8 cellular contexts compared by ENCODE assay signal in the genomic region with DNA sequence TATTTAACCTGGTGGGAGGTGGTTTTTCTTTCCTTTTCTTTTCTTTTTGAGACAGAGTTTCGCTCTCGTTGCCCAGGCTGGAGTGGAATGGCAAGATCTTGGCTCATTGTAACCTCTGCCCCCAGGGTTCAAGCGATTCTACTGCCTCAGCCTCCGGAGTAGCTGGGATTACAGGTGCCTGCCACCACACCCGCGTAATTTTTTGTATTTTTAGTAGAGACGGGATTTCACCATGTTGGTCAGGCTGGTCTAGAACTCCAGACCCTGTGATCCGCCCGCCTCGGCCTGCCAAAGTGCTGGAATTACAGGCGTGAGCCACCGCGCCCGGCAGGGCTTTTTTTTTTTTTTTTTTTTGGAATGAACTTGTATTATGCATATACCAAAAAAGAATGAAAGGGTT. TPM values are rescaled to one million over a fixed set of nuclear protein-coding genes. Genes with fewer than 3 reads are reported as not detected.
DNase-seq lines count a peak whose midpoint lies in the region; ATAC-seq, FAIRE-seq and TF ChIP-seq lines count a peak whose summit lies in the region.
"Not testable (repeated sequence)": the region's sequence is repeated elsewhere in the genome, so short reads cannot be mapped to it uniquely, and the experiment has no call there.
"Had no signal": no experiment of that assay in that cellular context is flagged by ENCODE, and none has a peak within 500 bp of the region (broad histone marks: within the 10 kb centered on the region; RNA-seq: fewer than 3 reads in every experiment).

No MANE protein-coding gene starts in this region.

- H3K23ac ChIP-seq in mesenchymal stem cell (ENCODE audit: low read length in 2 of 2), result not testable (repeated sequence)

- H3K4me2 ChIP-seq in Loucy (ENCODE audit: low read depth, low read length, poor library complexity, severe bottlenecking) (peak overlapping the region; percentile 74), GM12878 (ENCODE audit: control insufficient read depth, insufficient read depth) (peak overlapping the region; percentile 87), mesenchymal stem cell (ENCODE audit: low read length, poor library complexity, severe bottlenecking) (peak overlapping the region; percentile 0)

- not testable (repeated sequence) for BruUV-seq in GM12878 (replicated peaks; lab: Mats Ljungman, UMichigan)

- peaks cover 30% of the 10 kb centered on the region for H3K79me1 ChIP-seq in mesenchymal stem cell (replicated peaks; ENCODE audit: low read length, poor library complexity, severe bottlenecking)

- not testable (repeated sequence) for H3K36me3 ChIP-seq in Loucy (ENCODE audit: insufficient read depth, low read length); GM12878 (ENCODE audit: control insufficient read depth in 2 of 2, insufficient read depth in 2 of 2, low read length in 1 of 2); esophagus squamous epithelium; mesenchymal stem cell (ENCODE audit: control insufficient read depth in 1 of 2, insufficient read depth in 2 of 2, low read depth in 1 of 2, low read length in 2 of 2); sigmoid colon

- not testable (repeated sequence) for H4K20me1 ChIP-seq in Loucy (ENCODE audit: insufficient read depth, low read length, poor library complexity, severe bottlenecking); GM12878 (ENCODE audit: control insufficient read depth, insufficient read depth)

- H3K18ac ChIP-seq in mesenchymal stem cell (ENCODE audit: low read depth in 1 of 2, low read length in 2 of 2), result not testable (repeated sequence)

- not testable (repeated sequence) for H4K8ac ChIP-seq in mesenchymal stem cell (ENCODE audit: low read length)

- not testable (repeated sequence) for TF ChIP-seq RAD21 in GM12878 (IDR thresholded peaks at IDR 0.05; ENCODE audit: insufficient read depth, low read depth, low read length)

- H3K27me3 ChIP-seq in Loucy (ENCODE audit: insufficient read depth, low read length, poor library complexity, severe bottlenecking); GM12878 (replicated peaks in 1 of 2; ENCODE audit: control insufficient read depth in 2 of 2, insufficient read depth in 2 of 2, low read length in 1 of 2); esophagus squamous epithelium; mesenchymal stem cell (ENCODE audit: control insufficient read depth in 1 of 2, insufficient read depth in 1 of 2, low read length in 2 of 2); sigmoid colon: not testable (repeated sequence)

- peak overlapping the region; percentile 86 for H3K4me3 ChIP-seq in Loucy (ENCODE audit: low read length, poor library complexity, severe bottlenecking)
- H3K4me3 ChIP-seq in GM12878, result peak overlapping the region; percentile 96
- peak overlapping the region in 3 of 4 donors; percentile 83 to 95 (median 90) for H3K4me3 ChIP-seq in esophagus squamous epithelium
- H3K4me3 ChIP-seq in mesenchymal stem cell (ENCODE audit: insufficient read depth in 1 of 2, low read depth in 1 of 2, low read length in 2 of 2), result peak overlapping the region in 1 of 2 experiments; percentile 84
- peak overlapping the region in 3 of 4 donors; percentile 83 to 87 (median 85) for H3K4me3 ChIP-seq in sigmoid colon

- TF ChIP-seq POLR2A in GM12878 (IDR thresholded peaks at IDR 0.05; ENCODE audit: low read depth, low read length); esophagus squamous epithelium (IDR thresholded peaks at IDR 0.05); sigmoid colon (IDR thresholded peaks at IDR 0.05): not testable (repeated sequence)

- CTCF ChIA-PET in WTC11 (lab: Charles Lee) (interaction anchor here (2.0 kb wide), 1 partner anchor 32 kb away, joined by 8 read pairs; no protein-coding TSS in a partner anchor), GM12878 (lab: Yijun Ruan, JAX) (interaction anchor here (0.8 to 10.0 kb wide), 3 partner anchors 13 to 803 kb away, joined by 3 to 187 read pairs (median 15); a partner anchor contains a TSS)

- H2BK5ac ChIP-seq in mesenchymal stem cell (ENCODE audit: low read depth, low read length, poor library complexity, severe bottlenecking), result not testable (repeated sequence)

- POLR2A ChIA-PET in WTC11 (lab: Charles Lee) (interaction anchor here (0.5 kb wide), 1 partner anchor 79 kb away, joined by 3 read pairs; no protein-coding TSS in a partner anchor), GM12878 (lab: Charles Lee) (interaction anchor here (0.5 to 2.0 kb wide), 4 partner anchors 13 to 76 kb away, joined by 5 to 7 read pairs (median 6); no protein-coding TSS in a partner anchor)

- WGBS in GM12878 (ENCODE audit: insufficient coverage, insufficient replicate concordance, low lambda C conversion rate, missing lambda C conversion rate), result 65% methylated on average over 14 of the region's 14 CpGs
- 34 to 37% methylated on average over 13 to 14 of the region's 14 CpGs for WGBS in esophagus squamous epithelium, 2 donors
- WGBS in mesenchymal stem cell, result 81% methylated on average over 14 of the region's 14 CpGs
- WGBS in sigmoid colon, 2 donors, result 23 to 59% methylated on average over 14 of the region's 14 CpGs

- not testable (repeated sequence) for H3K14ac ChIP-seq in mesenchymal stem cell (ENCODE audit: low read length in 2 of 2)

- peaks cover 64% of the 10 kb centered on the region for H3K79me2 ChIP-seq in Loucy (ENCODE audit: insufficient read depth, low read length)
- H3K79me2 ChIP-seq in GM12878 (ENCODE audit: control insufficient read depth, insufficient read depth, low read length), result peaks cover 39% of the 10 kb centered on the region

- not testable (repeated sequence) for H2BK12ac ChIP-seq in mesenchymal stem cell (ENCODE audit: low read length in 2 of 2)

- H2AK5ac ChIP-seq in mesenchymal stem cell (ENCODE audit: low read length, severe bottlenecking), result not testable (repeated sequence)

- H3K9ac ChIP-seq in Loucy (ENCODE audit: low read depth, low read length, poor library complexity, severe bottlenecking), result peak overlapping the region; percentile 98
- peak overlapping the region; percentile 37 for H3K9ac ChIP-seq in GM12878 (ENCODE audit: control insufficient read depth, insufficient read depth, low read length)
- H3K9ac ChIP-seq in mesenchymal stem cell (ENCODE audit: low read length), result peak overlapping the region; percentile 92

- not testable (repeated sequence) for H3K4ac ChIP-seq in mesenchymal stem cell (ENCODE audit: low read depth in 1 of 2, low read length in 2 of 2)

- H4K91ac ChIP-seq in mesenchymal stem cell (ENCODE audit: low read length), result not testable (repeated sequence)

- H3K9me2 ChIP-seq in Loucy (replicated peaks; ENCODE audit: low read depth, low read length), result not testable (repeated sequence)

- not testable (repeated sequence) for TF ChIP-seq EP300 in GM12878 (IDR thresholded peaks at IDR 0.05; ENCODE audit: borderline replicate concordance in 1 of 2, control insufficient read depth in 1 of 2, low read depth in 2 of 2, low read length in 2 of 2); sigmoid colon (IDR thresholded peaks at IDR 0.05)

- not testable (repeated sequence) for H3K27ac ChIP-seq in GM12878 (ENCODE audit: control insufficient read depth, insufficient read depth); mesenchymal stem cell (ENCODE audit: low read length, poor library complexity, severe bottlenecking)
- peak overlapping the region in 2 of 4 donors; percentile 93 to 97 for H3K27ac ChIP-seq in esophagus squamous epithelium
- H3K27ac ChIP-seq in sigmoid colon, result peak overlapping the region; percentile 92 to 94 (median 94)

- not testable (repeated sequence) for H3K9me3 ChIP-seq in Loucy (ENCODE audit: insufficient read depth, low read depth, low read length); GM12878 (replicated peaks; ENCODE audit: control insufficient read depth, insufficient read depth, low read length); esophagus squamous epithelium; mesenchymal stem cell (ENCODE audit: control insufficient read depth, low read length); sigmoid colon

- peaks cover 18% of the 10 kb centered on the region for H3K4me1 Mint-ChIP-seq in WTC11

- H3K4me1 ChIP-seq in Loucy (ENCODE audit: insufficient read depth, low read length, poor library complexity, severe bottlenecking), result peaks cover 50% of the 10 kb centered on the region
- peaks cover 21% of the 10 kb centered on the region for H3K4me1 ChIP-seq in GM12878 (ENCODE audit: control insufficient read depth, insufficient read depth, low read length)
- H3K4me1 ChIP-seq in esophagus squamous epithelium, result peaks cover 7 to 36% (median 19%) of the 10 kb centered on the region in 3 donors
- H3K4me1 ChIP-seq in mesenchymal stem cell (ENCODE audit: control insufficient read depth, insufficient read depth, low read depth, low read length), result not testable (repeated sequence)
- peaks cover 0 to 34% (median 23%) of the 10 kb centered on the region in 4 donors for H3K4me1 ChIP-seq in sigmoid colon

- not testable (repeated sequence) for H3K27ac Mint-ChIP-seq in WTC11

- H3K36me3 Mint-ChIP-seq in WTC11, result not testable (repeated sequence)

- not testable (repeated sequence) for H3F3A ChIP-seq in Loucy (ENCODE audit: low read depth)

- H3K27me3 Mint-ChIP-seq in WTC11 (ENCODE audit: low read depth), result not testable (repeated sequence)

- peak; percentile 28 for DNase-seq in ELF-1 (ENCODE audit: low read depth, low spot score)
- DNase-seq in WTC11 (ENCODE audit: low spot score); GM12878 (ENCODE audit: low read depth, low spot score); esophagus squamous epithelium (lab: John Stamatoyannopoulos, UW); mesenchymal stem cell; sigmoid colon: not testable (repeated sequence)

- SMC1A ChIA-PET in GM12878 (lab: Charles Lee; ENCODE audit: uncharacterized antibody, unreplicated experiment), result interaction anchor here (1.2 to 2.8 kb wide), 5 partner anchors 11 to 86 kb away, joined by 3 to 14 read pairs (median 6); no protein-coding TSS in a partner anchor

- intact Hi-C loops in GM12878 (cut with micrococcal nuclease; ENCODE audit: unreplicated experiment), result loop anchor here (5.0 kb wide), 2 partner anchors 48 to 87 kb away; no protein-coding TSS in a partner anchor
- intact Hi-C loops in esophagus squamous epithelium (cut with DNase I); sigmoid colon (cut with DNase I): not testable (repeated sequence)

- TF ChIP-seq CTCF in Loucy (conservative IDR thresholded peaks at IDR 0.05; ENCODE audit: low read length); WTC11 (IDR thresholded peaks at IDR 0.05); GM12878 (IDR thresholded peaks at IDR 0.05 in 2 of 3, conservative IDR thresholded peaks at IDR 0.05 in 1 of 3; ENCODE audit: control insufficient read depth in 2 of 3, extremely low read depth in 1 of 3, insufficient read depth in 1 of 3, low read depth in 3 of 3, low read length in 3 of 3); esophagus squamous epithelium (IDR thresholded peaks at IDR 0.05); sigmoid colon (IDR thresholded peaks at IDR 0.05): not testable (repeated sequence)

- H2AFZ ChIP-seq in Loucy (ENCODE audit: low read length); GM12878 (ENCODE audit: control insufficient read depth, low read depth, low read length); mesenchymal stem cell (ENCODE audit: low read depth, low read length): not testable (repeated sequence)

- ATAC-seq in WTC11, GM12878: not testable (repeated sequence)

- not testable (repeated sequence) for FAIRE-seq in GM12878 (lab: Jason Lieb, UNC)

- H3K4me3 Mint-ChIP-seq in WTC11, result peak overlapping the region; percentile 97

- H2BK120ac ChIP-seq in mesenchymal stem cell (ENCODE audit: low read depth, low read length), result not testable (repeated sequence)

- not testable (repeated sequence) for H3K9me3 Mint-ChIP-seq in WTC11

- in situ Hi-C loops in GM12878 (cut with MboI), result not testable (repeated sequence)

- H2BK15ac ChIP-seq in mesenchymal stem cell (ENCODE audit: low read depth, poor library complexity, severe bottlenecking), result not testable (repeated sequence)

- RAD21 ChIA-PET in GM12878 (lab: Charles Lee; ENCODE audit: unreplicated experiment), result interaction anchor here (1.0 to 2.4 kb wide), 6 partner anchors 13 to 204 kb away, joined by 3 to 11 read pairs (median 4); a partner anchor contains a TSS

RNA-seq across cellular contexts. Expression of a gene that starts 1.1 kb away (rescaled TPM):
- total RNA-seq in WTC11 (2021) (167 to 177 TPM (median 173 TPM) in 3 replicates), GM12878 (2014; rRNA removed) (33.0 and 33.5 TPM in 2 replicates), GM12878 (2014; rRNA removed; fragmentation: Illumina TruSeq; extraction: Trizol) (40.7 and 50.7 TPM in 2 replicates), GM12878 (2021) (66.4 and 74.2 TPM in 2 replicates), esophagus squamous epithelium (10 to 100 TPM; 34.5 to 81.0 (median 55.8) TPM), sigmoid colon (10 to 100 TPM; 21.1 to 38.9 (median 28.9) TPM)
- total RNA-seq in GM12878 (2013; cell fraction: nucleolus; rRNA removed), result 134 and 142 TPM in 2 replicates
- 13.3 TPM for polyA plus RNA-seq in GM12878 (2011; ENCODE audit: low read depth)
- polyA plus RNA-seq in GM12878 (2011; rRNA removed) (45.4 and 46.5 TPM in 2 replicates), GM12878 (2014; fragmentation: Illumina TruSeq; extraction: Trizol) (33.6 and 38.6 TPM in 2 replicates), GM12878 (2014; fragmentation: Nextera tagmentation; extraction: Ambion mirVana) (10 to 100 TPM; 12.9 to 14.7 TPM), GM12878 (2014; rRNA removed) (30.5 and 33.2 TPM in 2 replicates), GM12878 (2016; fragmentation: Nextera tagmentation; extraction: Ambion mirVana) (10 to 100 TPM; 27.7 to 30.4 TPM), sigmoid colon (10 to 100 TPM; 10.8 to 34.9 (median 18.0) TPM)
- polyA plus RNA-seq in GM12878 (2011; cell fraction: cytosol; rRNA removed), result 31.7 and 32.0 TPM in 2 replicates
- 47.0 and 52.9 TPM in 2 replicates for polyA plus RNA-seq in GM12878 (2011; cell fraction: nucleus; rRNA removed)
- polyA plus RNA-seq in GM12878 (2012), result 15.0 and 18.2 TPM in 2 replicates
- 80.5 and 123 TPM in 2 replicates for polyA minus RNA-seq in GM12878 (2011; rRNA and poly(A)+ RNA removed)
- 39.0 and 53.5 TPM in 2 replicates for polyA minus RNA-seq in GM12878 (2011; cell fraction: cytosol; rRNA and poly(A)+ RNA removed)
- polyA minus RNA-seq in GM12878 (2011; cell fraction: nucleus; rRNA and poly(A)+ RNA removed), result 92.7 and 130 TPM in 2 replicates
- polyA plus RNA-seq in mesenchymal stem cell (2013, experiment 1 of 2), result 18.9 TPM
- polyA plus RNA-seq in mesenchymal stem cell (2013, experiment 2 of 2), result 18.5 TPM

RNA-seq across cellular contexts. Expression of a gene that starts 1.2 kb away (rescaled TPM):
- 16.5 to 22.2 TPM (median 19.2 TPM) in 3 replicates for total RNA-seq in WTC11 (2021)
- total RNA-seq in GM12878 (2013; cell fraction: nucleolus; rRNA removed), result 64.4 and 97.0 TPM in 2 replicates
- total RNA-seq in GM12878 (2014; rRNA removed), result 19.6 and 25.1 TPM in 2 replicates
- total RNA-seq in GM12878 (2014; rRNA removed; fragmentation: Illumina TruSeq; extraction: Trizol), result 27.5 and 34.3 TPM in 2 replicates
- total RNA-seq in GM12878 (2021), result 34.6 and 35.2 TPM in 2 replicates
- 12.1 TPM for polyA plus RNA-seq in GM12878 (2011; ENCODE audit: low read depth)
- polyA plus RNA-seq in GM12878 (2011; rRNA removed), result 33.7 and 37.3 TPM in 2 replicates
- polyA plus RNA-seq in GM12878 (2011; cell fraction: cytosol; rRNA removed), result 17.0 and 22.3 TPM in 2 replicates
- 41.3 and 51.0 TPM in 2 replicates for polyA plus RNA-seq in GM12878 (2011; cell fraction: nucleus; rRNA removed)
- polyA plus RNA-seq in GM12878 (2012), result 15.9 and 21.8 TPM in 2 replicates
- polyA plus RNA-seq in GM12878 (2014; fragmentation: Illumina TruSeq; extraction: Trizol), result 41.3 and 58.2 TPM in 2 replicates
- 10 to 100 TPM; 39.9 to 43.8 TPM for polyA plus RNA-seq in GM12878 (2014; fragmentation: Nextera tagmentation; extraction: Ambion mirVana)
- 25.4 and 29.8 TPM in 2 replicates for polyA plus RNA-seq in GM12878 (2014; rRNA removed)
- polyA plus RNA-seq in GM12878 (2016; fragmentation: Nextera tagmentation; extraction: Ambion mirVana), result 10 to 100 TPM; 31.6 to 33.8 TPM
- 63.5 and 66.3 TPM in 2 replicates for polyA minus RNA-seq in GM12878 (2011; rRNA and poly(A)+ RNA removed)
- 12.2 and 14.6 TPM in 2 replicates for polyA minus RNA-seq in GM12878 (2011; cell fraction: cytosol; rRNA and poly(A)+ RNA removed)
- 32.2 and 52.2 TPM in 2 replicates for polyA minus RNA-seq in GM12878 (2011; cell fraction: nucleus; rRNA and poly(A)+ RNA removed)
- 1 to 10 TPM; 6.7 to 8.9 (median 7.6) TPM for total RNA-seq in esophagus squamous epithelium
- 11.1 TPM for polyA plus RNA-seq in mesenchymal stem cell (2013, experiment 1 of 2)
- 11.2 TPM for polyA plus RNA-seq in mesenchymal stem cell (2013, experiment 2 of 2)
- 10 to 100 TPM; 15.0 to 22.7 (median 20.3) TPM for total RNA-seq in sigmoid colon
- polyA plus RNA-seq in sigmoid colon, result 1 to 10 TPM; 7.2 to 9.9 (median 8.4) TPM

RNA-seq across cellular contexts. Expression of a gene that starts 29.7 kb away (rescaled TPM):
- total RNA-seq in WTC11 (2021) (not detected in 3 replicates), GM12878 (2014; rRNA removed) (not detected in 2 replicates), GM12878 (2014; rRNA removed; fragmentation: Illumina TruSeq; extraction: Trizol) (not detected in 2 replicates), GM12878 (2021) (not detected in 2 replicates), esophagus squamous epithelium (not detected), sigmoid colon (not detected)
- total RNA-seq in GM12878 (2013; cell fraction: nucleolus; rRNA removed), result not detected in 2 replicates
- not detected for polyA plus RNA-seq in GM12878 (2011; ENCODE audit: low read depth)
- polyA plus RNA-seq in GM12878 (2011; rRNA removed) (not detected in 2 replicates), GM12878 (2014; fragmentation: Illumina TruSeq; extraction: Trizol) (not detected in 2 replicates), GM12878 (2014; fragmentation: Nextera tagmentation; extraction: Ambion mirVana) (under 1 TPM in 1 of 2 experiments, not detected in 1; 0.10 TPM), GM12878 (2014; rRNA removed) (not detected in 2 replicates), GM12878 (2016; fragmentation: Nextera tagmentation; extraction: Ambion mirVana) (not detected), sigmoid colon (not detected)
- polyA plus RNA-seq in GM12878 (2011; cell fraction: cytosol; rRNA removed), result not detected in 2 replicates
- not detected in 2 replicates for polyA plus RNA-seq in GM12878 (2011; cell fraction: nucleus; rRNA removed)
- 0.06 TPM in 1 of 2 replicates, not detected in the other for polyA plus RNA-seq in GM12878 (2012)
- polyA minus RNA-seq in GM12878 (2011; rRNA and poly(A)+ RNA removed), result not detected in 2 replicates
- polyA minus RNA-seq in GM12878 (2011; cell fraction: cytosol; rRNA and poly(A)+ RNA removed), result not detected in 2 replicates
- not detected in 2 replicates for polyA minus RNA-seq in GM12878 (2011; cell fraction: nucleus; rRNA and poly(A)+ RNA removed)
- polyA plus RNA-seq in mesenchymal stem cell (2013, experiment 1 of 2), result not detected
- polyA plus RNA-seq in mesenchymal stem cell (2013, experiment 2 of 2), result not detected
- total RNA-seq: activated CD8-positive, alpha-beta memory T cell treated with anti-CD3 and anti-CD28 coated beads for 36 hours had no signal

Comparison
In these comparisons a context has a peak if more than half of its experiments do, and no peak if none do; other contexts are left out.
1. H3K4me2 ChIP-seq: peak in every context shown above with its lines; median percentile 87 in GM12878; 74 in Loucy; 0 in mesenchymal stem cell.
2. H3K9ac ChIP-seq: peak in every context shown above with its lines; median percentile 98 in Loucy; 92 in mesenchymal stem cell; 37 in GM12878.